In genomic region chr16:86580063-86580797, GRCh38 we compare ENCODE assay signal across 17 cellular contexts. TPM values are rescaled to one million over a fixed set of nuclear protein-coding genes. Genes with fewer than 3 reads are reported as not detected.
DNase-seq lines count a peak whose midpoint lies in the region; ATAC-seq, FAIRE-seq and TF ChIP-seq lines count a peak whose summit lies in the region.
"Had no signal": no experiment of that assay in that cellular context is flagged by ENCODE, and none has a peak within 500 bp of the region (broad histone marks: within the 10 kb centered on the region; RNA-seq: fewer than 3 reads in every experiment).

No MANE protein-coding gene starts in this region.

- H4K20me1 ChIP-seq in HepG2 (ENCODE audit: insufficient read depth, low read length) = peaks cover 2% of the 10 kb centered on the region; the same call in 1 of the 2 replicates

- CTCF ChIA-PET in HepG2 (lab: Yijun Ruan, JAX; ENCODE audit: low intra/inter-chr PET ratio, low total read pairs) (no interaction called here), MCF 10A (lab: Yijun Ruan, JAX) (interaction anchor here (0.6 to 1.0 kb wide), 3 partner anchors 85 to 482 kb away, joined by 3 to 4 read pairs (median 4); no protein-coding TSS in a partner anchor)

- no peak overlapping the region for H3K4me2 ChIP-seq in HepG2 (ENCODE audit: low read depth, low read length)

- no peak for TF ChIP-seq CTCF in HepG2 (CRISPR knock-in tag; IDR thresholded peaks at IDR 0.05)
- TF ChIP-seq CTCF in right lobe of liver (IDR thresholded peaks at IDR 0.05) = no peak
- no peak for TF ChIP-seq CTCF in colonic mucosa (IDR thresholded peaks at IDR 0.05)
- no peak for TF ChIP-seq CTCF in mesothelial cell of epicardium (IDR thresholded peaks at IDR 0.05; ENCODE audit: unreplicated experiment)
- no peak for TF ChIP-seq CTCF in MCF 10A (IDR thresholded peaks at IDR 0.05; ENCODE audit: unreplicated experiment)

- no peaks in the 10 kb centered on the region for H3K9me3 ChIP-seq in HepG2 (ENCODE audit: low read length)
- no peaks in the 10 kb centered on the region for H3K9me3 ChIP-seq in right lobe of liver
- no peaks in the 10 kb centered on the region for H3K9me3 ChIP-seq in colonic mucosa
- H3K9me3 ChIP-seq in small intestine (ENCODE audit: control insufficient read depth, low read depth) = no peaks in the 10 kb centered on the region
- H3K9me3 ChIP-seq: Caco-2 had no signal

- H3K27ac Mint-ChIP-seq in mesothelial cell of epicardium (no peak overlapping the region), MCF 10A (ENCODE audit: low read depth, unreplicated experiment) (no peak overlapping the region)
- H3K27ac Mint-ChIP-seq: natural killer cell; T-helper 1 cell treated with Interleukin-12 subunit alpha and Interleukin-12 subunit beta and Interleukin-4 antibody, amounts not matched to agents 30 μg/mL and 1 μg/mL, for 36 hours had no signal

- ATAC-seq in HepG2 (no peak), right lobe of liver (no peak)
- ATAC-seq: left lobe of liver, natural killer cell had no signal

- no peak for DNase-seq in HepG2 (ENCODE audit: low spot score)
- no peak for DNase-seq in right lobe of liver
- no peak for DNase-seq in colonic mucosa
- no peak for DNase-seq in mesothelial cell of epicardium (ENCODE audit: low spot score in 2 of 2, unreplicated experiment in 2 of 2)
- DNase-seq in small intestine = no peak
- DNase-seq in NCI-H187 (lab: John Stamatoyannopoulos, UW) = no peak
- DNase-seq in MCF 10A (ENCODE audit: unreplicated experiment) = no peak
- DNase-seq in stimulated activated CD8-positive, alpha-beta memory T cell treated with anti-CD3 and anti-CD28 coated beads, Interleukin-4, amount 100 ng/mL, for 48 hours = no peak
- DNase-seq: activated CD4-positive, alpha-beta T cell treated with anti-CD3 and anti-CD28 coated beads, Interleukin-2, amount 50 U/mL, for 1 hour; activated T-cell treated with anti-CD3 and anti-CD28 coated beads, Interleukin-2, amount 50 U/mL, for 48 hours; amygdala; Caco-2; effector CD4-positive, alpha-beta T cell; natural killer cell; substantia nigra had no signal

- peaks cover 72% of the 10 kb centered on the region for H3K27me3 Mint-ChIP-seq in mesothelial cell of epicardium (ENCODE audit: low read depth)
- H3K27me3 Mint-ChIP-seq in MCF 10A (ENCODE audit: insufficient read depth, unreplicated experiment) = no peaks in the 10 kb centered on the region

- in situ Hi-C loops in HepG2 (cut with HindIII; ENCODE audit: extremely low pct_ligation_motif_present, low pct_unique_long_range_greater_than_20kb) = no loop called here

- H3K4me1 ChIP-seq in HepG2 (ENCODE audit: insufficient read depth, low read length) (peaks cover 9% of the 10 kb centered on the region), right lobe of liver (no peaks in the 10 kb centered on the region), colonic mucosa (peaks cover 4% of the 10 kb centered on the region), small intestine (ENCODE audit: control insufficient read depth in 2 of 2, insufficient read depth in 1 of 2, low read depth in 1 of 2, low read length in 1 of 2) (peaks cover 0 to 2% of the 10 kb centered on the region in 2 donors)

- H3K27me3 ChIP-seq in HepG2 (ENCODE audit: control insufficient read depth in 1 of 2, insufficient read depth in 2 of 2, low read length in 2 of 2) (peaks cover 4 to 72% of the 10 kb centered on the region in 2 experiments), right lobe of liver (peaks cover 0 to 15% of the 10 kb centered on the region in 2 donors), colonic mucosa (peaks cover 40% of the 10 kb centered on the region), small intestine (ENCODE audit: control insufficient read depth in 2 of 2, insufficient read depth in 2 of 2, low read length in 2 of 2) (peaks cover 8 to 11% of the 10 kb centered on the region in 2 donors)

- no peak for TF ChIP-seq RAD21 in HepG2 (CRISPR knock-in tag; IDR thresholded peaks at IDR 0.05)

- H3K4me3 ChIP-seq in HepG2 (replicated peaks in 1 of 3; ENCODE audit: insufficient read depth in 1 of 3, low read depth in 2 of 3, low read length in 3 of 3) (no peak overlapping the region), right lobe of liver (no peak overlapping the region), colonic mucosa (peak overlapping the region; percentile 15), small intestine (ENCODE audit: low read depth in 1 of 2, low read length in 2 of 2) (peak overlapping the region in 1 of 2 donors; percentile 25)

- TF ChIP-seq POLR2A in HepG2 (IDR thresholded peaks at IDR 0.05; ENCODE audit: insufficient read depth in 1 of 2, low read depth in 2 of 2, low read length in 2 of 2) (no peak), right lobe of liver (IDR thresholded peaks at IDR 0.05) (no peak)

- no peaks in the 10 kb centered on the region for H3K79me2 ChIP-seq in HepG2 (ENCODE audit: insufficient read depth, low read length)

- H3K36me3 Mint-ChIP-seq in mesothelial cell of epicardium (no peaks in the 10 kb centered on the region), MCF 10A (ENCODE audit: insufficient read depth, unreplicated experiment) (peaks cover 22% of the 10 kb centered on the region)
- H3K36me3 Mint-ChIP-seq: natural killer cell had no signal

- no TSS peak for BruUV-seq in HepG2 (replicated peaks; lab: Mats Ljungman, UMichigan)
- BruUV-seq in MCF 10A (replicated peaks; lab: Mats Ljungman, UMichigan) = no TSS peak

- H3K4me3 Mint-ChIP-seq in mesothelial cell of epicardium (peak overlapping the region; percentile 73), MCF 10A (ENCODE audit: unreplicated experiment) (no peak overlapping the region)
- H3K4me3 Mint-ChIP-seq: natural killer cell; T-helper 1 cell treated with Interleukin-12 subunit alpha and Interleukin-12 subunit beta and Interleukin-4 antibody, amounts not matched to agents 30 μg/mL and 1 μg/mL, for 36 hours had no signal

- H3K36me3 ChIP-seq in HepG2 (replicated peaks in 1 of 2; ENCODE audit: control insufficient read depth in 1 of 2, insufficient read depth in 2 of 2, low read length in 2 of 2) (no peaks in the 10 kb centered on the region), right lobe of liver (no peaks in the 10 kb centered on the region), colonic mucosa (no peaks in the 10 kb centered on the region), small intestine (ENCODE audit: control insufficient read depth in 2 of 2, insufficient read depth in 2 of 2, low read length in 2 of 2) (no peaks in the 10 kb centered on the region)

- H2AFZ ChIP-seq in HepG2 (ENCODE audit: low read length) = no peak overlapping the region

- H3K9me3 Mint-ChIP-seq in mesothelial cell of epicardium (no peaks in the 10 kb centered on the region), MCF 10A (ENCODE audit: unreplicated experiment) (no peaks in the 10 kb centered on the region)
- H3K9me3 Mint-ChIP-seq: natural killer cell; T-helper 1 cell treated with Interleukin-12 subunit alpha and Interleukin-12 subunit beta and Interleukin-4 antibody, amounts not matched to agents 30 μg/mL and 1 μg/mL, for 36 hours had no signal

- intact Hi-C loops in HepG2 (cut with micrococcal nuclease; ENCODE audit: unreplicated experiment) = loop anchor here (10.0 kb wide), 1 partner anchor 275 kb away; no protein-coding TSS in a partner anchor
- intact Hi-C loops in right lobe of liver (cut with DNase I) = no loop called here
- intact Hi-C loops in colonic mucosa (cut with DNase I) = no loop called here
- intact Hi-C loops in MCF 10A (cut with micrococcal nuclease) = no loop called here

- no peak for FAIRE-seq in HepG2 (lab: Jason Lieb, UNC)
- FAIRE-seq in small intestine (lab: Jason Lieb, UNC) = no peak

- 21% methylated on average over 19 of the region's 19 CpGs for WGBS in HepG2 (ENCODE audit: low lambda C conversion rate)
- 29% methylated on average over 8 of the region's 19 CpGs for WGBS in right lobe of liver (ENCODE audit: insufficient coverage, low coverage, low lambda C conversion rate, missing lambda C conversion rate)
- 19 to 50% (median 31%) methylated on average over 19 of the region's 19 CpGs for WGBS in small intestine, 3 donors

- H3K27ac ChIP-seq in HepG2 (ENCODE audit: extremely low read length, insufficient read depth, low read length) (no peak overlapping the region), right lobe of liver (no peak overlapping the region), colonic mucosa (peak overlapping the region; percentile 12), small intestine (ENCODE audit: low read depth in 1 of 2, low read length in 1 of 2) (no peak overlapping the region)

- H3K4me1 Mint-ChIP-seq in mesothelial cell of epicardium (peaks cover 44% of the 10 kb centered on the region), MCF 10A (ENCODE audit: insufficient read depth, unreplicated experiment) (peaks cover 18% of the 10 kb centered on the region)

- TF ChIP-seq EP300 in HepG2 (IDR thresholded peaks at IDR 0.05; ENCODE audit: low read depth in 2 of 2, low read length in 2 of 2) = no peak
- TF ChIP-seq EP300 in HepG2 (CRISPR knock-in tag; IDR thresholded peaks at IDR 0.05; ENCODE audit: borderline replicate concordance) = no peak

- POLR2A ChIA-PET in HepG2 (lab: Yijun Ruan, JAX) = no interaction called here
- POLR2A ChIA-PET in MCF 10A (lab: Yijun Ruan, JAX) = interaction anchor here (1.2 kb wide), 1 partner anchor 84 kb away, joined by 3 read pairs; no protein-coding TSS in a partner anchor

- H3K9ac ChIP-seq in HepG2 (ENCODE audit: insufficient read depth, low read depth, low read length) (no peak overlapping the region), colonic mucosa (ENCODE audit: low read depth in 2 of 2, low read length in 2 of 2) (peak overlapping the region in 1 of 2 donors; percentile 54)

RNA-seq across cellular contexts. Expression of gene FOXL1, which starts 1.9 kb away (rescaled TPM):
- not detected in 2 replicates for total RNA-seq in HepG2 (2016; rRNA removed; fragmentation: Illumina TruSeq; extraction: Trizol)
- not detected in 2 replicates for total RNA-seq in HepG2 (2016; cell fraction: cytosol; rRNA removed; fragmentation: Illumina TruSeq; extraction: Trizol; ENCODE audit: low read depth)
- not detected in 2 replicates for total RNA-seq in HepG2 (2016; cell fraction: insoluble cytoplasmic fraction; rRNA removed; fragmentation: Illumina TruSeq; extraction: Trizol)
- total RNA-seq in HepG2 (2016; cell fraction: membrane; rRNA removed; fragmentation: Illumina TruSeq; extraction: Trizol) = not detected in 2 replicates
- not detected in 2 replicates for total RNA-seq in HepG2 (2016; cell fraction: nucleus; rRNA removed; fragmentation: Illumina TruSeq; extraction: Trizol)
- not detected in 2 replicates for polyA plus RNA-seq in HepG2 (2011; rRNA removed)
- 0.01 TPM in 1 of 2 replicates, not detected in the other for polyA plus RNA-seq in HepG2 (2011; cell fraction: cytosol; rRNA removed)
- not detected in 2 replicates for polyA plus RNA-seq in HepG2 (2011; cell fraction: nucleus; rRNA removed)
- not detected in 2 replicates for polyA plus RNA-seq in HepG2 (2012)
- not detected in 2 replicates for polyA plus RNA-seq in HepG2 (2016; cell fraction: cytosol; fragmentation: Illumina TruSeq; extraction: Trizol; ENCODE audit: low read depth)
- polyA plus RNA-seq in HepG2 (2016; cell fraction: insoluble cytoplasmic fraction; fragmentation: Illumina TruSeq; extraction: Trizol; ENCODE audit: low read depth) = not detected in 2 replicates
- polyA plus RNA-seq in HepG2 (2016; cell fraction: membrane; fragmentation: Illumina TruSeq; extraction: Trizol; ENCODE audit: low read depth) = not detected in 2 replicates
- not detected in 2 replicates for polyA plus RNA-seq in HepG2 (2016; cell fraction: nucleus; fragmentation: Illumina TruSeq; extraction: Trizol; ENCODE audit: insufficient read depth, low read depth)
- polyA minus RNA-seq in HepG2 (2011; rRNA and poly(A)+ RNA removed; ENCODE audit: low replicate concordance) = 1.1 TPM in 1 of 2 replicates, not detected in the other
- polyA minus RNA-seq in HepG2 (2011; cell fraction: cytosol; rRNA and poly(A)+ RNA removed) = not detected in 2 replicates
- polyA minus RNA-seq in HepG2 (2011; cell fraction: nucleus; rRNA and poly(A)+ RNA removed) = not detected in 2 replicates
- under 1 TPM in 4 of 6 experiments, not detected in 2; 0.15 to 0.74 (median 0.46) TPM for total RNA-seq in right lobe of liver
- total RNA-seq in colonic mucosa = 1 to 10 TPM; 2.5 to 3.2 TPM
- total RNA-seq in mesothelial cell of epicardium = 2.5 to 3.2 TPM (median 2.5 TPM) in 3 replicates
- polyA plus RNA-seq in small intestine = 1 to 10 TPM in 2 of 3 donors, under 1 TPM in 1; 0.22 to 1.9 (median 1.2) TPM
- total RNA-seq in MCF 10A (2022) = 4.7 and 4.9 TPM in 2 replicates

RNA-seq across cellular contexts. Expression of gene FOXC2, which starts 13.6 kb away (rescaled TPM):
- total RNA-seq in HepG2 (2016; rRNA removed; fragmentation: Illumina TruSeq; extraction: Trizol) = not detected in 2 replicates
- total RNA-seq in HepG2 (2016; cell fraction: cytosol; rRNA removed; fragmentation: Illumina TruSeq; extraction: Trizol; ENCODE audit: low read depth) = not detected in 2 replicates
- not detected in 2 replicates for total RNA-seq in HepG2 (2016; cell fraction: insoluble cytoplasmic fraction; rRNA removed; fragmentation: Illumina TruSeq; extraction: Trizol)
- not detected in 2 replicates for total RNA-seq in HepG2 (2016; cell fraction: membrane; rRNA removed; fragmentation: Illumina TruSeq; extraction: Trizol)
- not detected in 2 replicates for total RNA-seq in HepG2 (2016; cell fraction: nucleus; rRNA removed; fragmentation: Illumina TruSeq; extraction: Trizol)
- 0.05 TPM in 1 of 2 replicates, not detected in the other for polyA plus RNA-seq in HepG2 (2011; rRNA removed)
- polyA plus RNA-seq in HepG2 (2011; cell fraction: cytosol; rRNA removed) = not detected in 2 replicates
- 0.26 and 0.31 TPM in 2 replicates for polyA plus RNA-seq in HepG2 (2011; cell fraction: nucleus; rRNA removed)
- polyA plus RNA-seq in HepG2 (2012) = 0.08 TPM in 1 of 2 replicates, not detected in the other
- not detected in 2 replicates for polyA plus RNA-seq in HepG2 (2016; cell fraction: cytosol; fragmentation: Illumina TruSeq; extraction: Trizol; ENCODE audit: low read depth)
- not detected in 2 replicates for polyA plus RNA-seq in HepG2 (2016; cell fraction: insoluble cytoplasmic fraction; fragmentation: Illumina TruSeq; extraction: Trizol; ENCODE audit: low read depth)
- not detected in 2 replicates for polyA plus RNA-seq in HepG2 (2016; cell fraction: membrane; fragmentation: Illumina TruSeq; extraction: Trizol; ENCODE audit: low read depth)
- not detected in 2 replicates for polyA plus RNA-seq in HepG2 (2016; cell fraction: nucleus; fragmentation: Illumina TruSeq; extraction: Trizol; ENCODE audit: insufficient read depth, low read depth)
- 0.82 TPM in 1 of 2 replicates, not detected in the other for polyA minus RNA-seq in HepG2 (2011; rRNA and poly(A)+ RNA removed; ENCODE audit: low replicate concordance)
- not detected in 2 replicates for polyA minus RNA-seq in HepG2 (2011; cell fraction: cytosol; rRNA and poly(A)+ RNA removed)
- 0.13 TPM in 1 of 2 replicates, not detected in the other for polyA minus RNA-seq in HepG2 (2011; cell fraction: nucleus; rRNA and poly(A)+ RNA removed)
- under 1 TPM in 1 of 6 experiments, not detected in 5; 0.20 TPM for total RNA-seq in right lobe of liver
- under 1 TPM; 0.11 to 0.22 TPM for total RNA-seq in colonic mucosa
- 10.4 to 12.3 TPM (median 11.7 TPM) in 3 replicates for total RNA-seq in mesothelial cell of epicardium
- polyA plus RNA-seq in small intestine = under 1 TPM in 1 of 3 donors, not detected in 2; 0.97 TPM
- 16.8 and 22.5 TPM in 2 replicates for total RNA-seq in MCF 10A (2022)
- total RNA-seq: Caco-2 had no signal

RNA-seq across cellular contexts. Expression of gene MTHFSD, which starts 25.2 kb away (rescaled TPM):
- total RNA-seq in HepG2 (2016; rRNA removed; fragmentation: Illumina TruSeq; extraction: Trizol) (8.9 and 16.3 TPM in 2 replicates), right lobe of liver (10 to 100 TPM in 2 of 6 experiments, 1 to 10 TPM in 4; 5.9 to 11.6 (median 9.0) TPM), colonic mucosa (10 to 100 TPM; 15.4 to 23.7 TPM), mesothelial cell of epicardium (21.0 to 27.4 TPM (median 23.1 TPM) in 3 replicates), MCF 10A (2022) (30.7 and 39.1 TPM in 2 replicates)
- total RNA-seq in HepG2 (2016; cell fraction: cytosol; rRNA removed; fragmentation: Illumina TruSeq; extraction: Trizol; ENCODE audit: low read depth) = 3.0 and 3.2 TPM in 2 replicates
- 9.5 and 14.5 TPM in 2 replicates for total RNA-seq in HepG2 (2016; cell fraction: insoluble cytoplasmic fraction; rRNA removed; fragmentation: Illumina TruSeq; extraction: Trizol)
- 6.0 and 6.1 TPM in 2 replicates for total RNA-seq in HepG2 (2016; cell fraction: membrane; rRNA removed; fragmentation: Illumina TruSeq; extraction: Trizol)
- total RNA-seq in HepG2 (2016; cell fraction: nucleus; rRNA removed; fragmentation: Illumina TruSeq; extraction: Trizol) = 21.7 and 25.7 TPM in 2 replicates
- polyA plus RNA-seq in HepG2 (2011; rRNA removed) (14.2 and 15.8 TPM in 2 replicates), small intestine (10 to 100 TPM in 1 of 3 donors, 1 to 10 TPM in 2; 7.6 to 19.2 (median 9.8) TPM)
- 5.8 and 6.4 TPM in 2 replicates for polyA plus RNA-seq in HepG2 (2011; cell fraction: cytosol; rRNA removed)
- 85.9 and 86.6 TPM in 2 replicates for polyA plus RNA-seq in HepG2 (2011; cell fraction: nucleus; rRNA removed)
- polyA plus RNA-seq in HepG2 (2012) = 8.3 and 11.3 TPM in 2 replicates
- polyA plus RNA-seq in HepG2 (2016; cell fraction: cytosol; fragmentation: Illumina TruSeq; extraction: Trizol; ENCODE audit: low read depth) = 1.9 and 2.3 TPM in 2 replicates
- polyA plus RNA-seq in HepG2 (2016; cell fraction: insoluble cytoplasmic fraction; fragmentation: Illumina TruSeq; extraction: Trizol; ENCODE audit: low read depth) = 9.8 and 13.1 TPM in 2 replicates
- 4.8 and 5.1 TPM in 2 replicates for polyA plus RNA-seq in HepG2 (2016; cell fraction: membrane; fragmentation: Illumina TruSeq; extraction: Trizol; ENCODE audit: low read depth)
- 28.2 and 29.9 TPM in 2 replicates for polyA plus RNA-seq in HepG2 (2016; cell fraction: nucleus; fragmentation: Illumina TruSeq; extraction: Trizol; ENCODE audit: insufficient read depth, low read depth)
- polyA minus RNA-seq in HepG2 (2011; rRNA and poly(A)+ RNA removed; ENCODE audit: low replicate concordance) = 27.7 and 27.8 TPM in 2 replicates
- polyA minus RNA-seq in HepG2 (2011; cell fraction: cytosol; rRNA and poly(A)+ RNA removed) = 5.9 and 9.4 TPM in 2 replicates
- polyA minus RNA-seq in HepG2 (2011; cell fraction: nucleus; rRNA and poly(A)+ RNA removed) = 76.5 and 82.9 TPM in 2 replicates
